Comparison of ENCODE assay signal across 9 cellular contexts in genomic region chr13:51467730-51468129, GRCh38.
"Had no signal": no experiment of that assay in that cellular context is flagged by ENCODE, and none has a peak within 500 bp of the region (broad histone marks: within the 10 kb centered on the region; RNA-seq: fewer than 3 reads in every experiment).

No MANE protein-coding gene starts in this region.

- H3K27me3 Mint-ChIP-seq: IgD-negative memory B cell had no signal

- H3K36me3 ChIP-seq: HAP-1 had no signal

- ATAC-seq: HCT116, HepG2 had no signal

- FAIRE-seq: HepG2 had no signal

- H3K4me1 Mint-ChIP-seq: IgD-negative memory B cell had no signal

- H3K9ac ChIP-seq: GM23248 had no signal

- H3K27ac ChIP-seq: GM23248, HL-60 had no signal

- H3K9me3 Mint-ChIP-seq: HFFc6 had no signal

- DNase-seq: GM23248, H7, HFFc6, KG1 had no signal

- H3K4me3 ChIP-seq: GM23248, HAP-1 had no signal

- H3K9me3 ChIP-seq: HAP-1 had no signal

- H2AFZ ChIP-seq: GM23248 had no signal

- H3K27ac Mint-ChIP-seq: HFFc6, IgD-negative memory B cell had no signal

- H3K4me3 Mint-ChIP-seq: HFFc6, IgD-negative memory B cell had no signal
